18 cellular contexts compared by ENCODE assay signal in the genomic region with DNA sequence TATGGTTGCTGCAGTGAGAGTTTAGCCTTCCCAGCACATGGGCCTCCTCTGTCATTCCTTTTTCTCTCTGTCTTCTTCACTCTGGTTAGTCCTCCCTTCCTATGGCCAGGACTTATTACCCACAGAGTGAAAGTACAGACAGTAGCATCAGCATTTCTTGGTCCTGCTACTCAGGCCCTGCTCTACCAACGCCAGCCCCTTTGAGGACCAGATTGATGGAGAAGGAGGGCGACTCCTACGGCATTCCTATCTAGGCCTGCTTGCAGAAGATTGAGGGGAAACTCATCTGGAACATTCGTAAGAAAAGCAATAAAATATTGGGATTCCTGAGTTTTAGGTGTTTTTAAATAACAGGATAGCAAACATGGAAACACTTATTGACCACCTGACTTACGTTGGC. TPM values are rescaled to one million over a fixed set of nuclear protein-coding genes. Genes with fewer than 3 reads are reported as not detected.
A peak's percentile ranks its signal among the peaks of the same experiment; 100 is the strongest.
DNase-seq lines count a peak whose midpoint lies in the region; ATAC-seq and TF ChIP-seq lines count a peak whose summit lies in the region.
"Had no signal": no experiment of that assay in that cellular context is flagged by ENCODE, and none has a peak within 500 bp of the region (broad histone marks: within the 10 kb centered on the region; RNA-seq: fewer than 3 reads in every experiment).

No MANE protein-coding gene starts in this region.

- H3K27ac ChIP-seq in BLaER1 (peak overlapping the region; percentile 89), DND-41 (ENCODE audit: low read length) (peak overlapping the region; percentile 97)
- H3K27ac ChIP-seq: KMS-11 had no signal

- peaks cover 45% of the 10 kb centered on the region for H3K36me3 ChIP-seq in BLaER1
- peaks cover 29% of the 10 kb centered on the region for H3K36me3 ChIP-seq in DND-41 (ENCODE audit: insufficient read depth, low read length)
- H3K36me3 ChIP-seq: ascending aorta, pancreas had no signal

- H3K27me3 Mint-ChIP-seq in activated T-helper 1 cell treated with anti-CD3 and anti-CD28 coated beads, Interleukin-12 subunit alpha, Interleukin-12 subunit beta, Interleukin-2, Interleukin-4 antibody, amounts not matched to agents 30 ng/mL and 10 ng/mL and 1 ng/mL, durations not matched to agents 14 hours and 24 hours and 36 hours (ENCODE audit: insufficient read depth) = no peaks in the 10 kb centered on the region
- H3K27me3 Mint-ChIP-seq in mesothelial cell of epicardium (ENCODE audit: low read depth) = peaks cover 6% of the 10 kb centered on the region

- intact Hi-C loops in activated T-helper 1 cell treated with anti-CD3 and anti-CD28 coated beads, Interleukin-12 subunit alpha, Interleukin-12 subunit beta, Interleukin-2, Interleukin-4 antibody, amounts not matched to agents 30 ng/mL and 10 ng/mL and 1 ng/mL, durations not matched to agents 14 hours and 24 hours and 36 hours (cut with micrococcal nuclease) = no loop called here

- H3K9me3 ChIP-seq in BLaER1 (0 out of 2 replicates have a peak, but pooled peaks cover under 1% of the 10 kb centered on the region), DND-41 (ENCODE audit: insufficient read depth, low read length, severe bottlenecking) (no peaks in the 10 kb centered on the region)
- H3K9me3 ChIP-seq: ascending aorta, pancreas had no signal

- H3K27ac Mint-ChIP-seq in activated T-helper 1 cell treated with anti-CD3 and anti-CD28 coated beads, Interleukin-12 subunit alpha, Interleukin-12 subunit beta, Interleukin-2, Interleukin-4 antibody, amounts not matched to agents 30 ng/mL and 10 ng/mL and 1 ng/mL, durations not matched to agents 14 hours and 24 hours and 36 hours = peak overlapping the region; percentile 49
- peak overlapping the region; percentile 41 for H3K27ac Mint-ChIP-seq in mesothelial cell of epicardium

- TF ChIP-seq CTCF in DND-41 (IDR thresholded peaks at IDR 0.05; ENCODE audit: borderline replicate concordance, extremely low read depth, low read length, poor library complexity, severe bottlenecking) (no peak), mesothelial cell of epicardium (IDR thresholded peaks at IDR 0.05; ENCODE audit: unreplicated experiment) (no peak)

- DNase-seq in DND-41 (no peak), mesothelial cell of epicardium (ENCODE audit: low spot score in 2 of 2, unreplicated experiment in 2 of 2) (no peak), cerebellar cortex (ENCODE audit: low spot score) (no peak), SIG-M5 treated with dmso at 0.1 percent for 504 hours (lab: John Stamatoyannopoulos, UW; ENCODE audit: unreplicated experiment) (no peak), GF-D8 (lab: John Stamatoyannopoulos, UW) (no peak)
- DNase-seq in activated T-helper 1 cell treated with anti-CD3 and anti-CD28 coated beads, Interleukin-12 subunit alpha, Interleukin-12 subunit beta, Interleukin-2, Interleukin-4 antibody, amounts not matched to agents 30 ng/mL and 10 ng/mL and 1 ng/mL, durations not matched to agents 14 hours and 24 hours and 36 hours (ENCODE audit: low spot score) = no peak
- DNase-seq: activated CD4-positive, alpha-beta T cell treated with anti-CD3 and anti-CD28 coated beads for 48 hours; islet precursor cell; NCI-H446; pancreas; SHP77 treated with DMSO at 0.1 percent for 48 hours; T1000 had no signal

- peaks cover 50% of the 10 kb centered on the region for H3K36me3 Mint-ChIP-seq in activated T-helper 1 cell treated with anti-CD3 and anti-CD28 coated beads, Interleukin-12 subunit alpha, Interleukin-12 subunit beta, Interleukin-2, Interleukin-4 antibody, amounts not matched to agents 30 ng/mL and 10 ng/mL and 1 ng/mL, durations not matched to agents 14 hours and 24 hours and 36 hours (ENCODE audit: low read depth)
- H3K36me3 Mint-ChIP-seq in mesothelial cell of epicardium = no peaks in the 10 kb centered on the region

- H3K9me3 Mint-ChIP-seq in activated T-helper 1 cell treated with anti-CD3 and anti-CD28 coated beads, Interleukin-12 subunit alpha, Interleukin-12 subunit beta, Interleukin-2, Interleukin-4 antibody, amounts not matched to agents 30 ng/mL and 10 ng/mL and 1 ng/mL, durations not matched to agents 14 hours and 24 hours and 36 hours = no peaks in the 10 kb centered on the region
- no peaks in the 10 kb centered on the region for H3K9me3 Mint-ChIP-seq in mesothelial cell of epicardium

- H3K4me3 Mint-ChIP-seq in activated T-helper 1 cell treated with anti-CD3 and anti-CD28 coated beads, Interleukin-12 subunit alpha, Interleukin-12 subunit beta, Interleukin-2, Interleukin-4 antibody, amounts not matched to agents 30 ng/mL and 10 ng/mL and 1 ng/mL, durations not matched to agents 14 hours and 24 hours and 36 hours = no peak overlapping the region
- H3K4me3 Mint-ChIP-seq in mesothelial cell of epicardium = no peak overlapping the region

- H3K27me3 ChIP-seq in BLaER1 = no peaks in the 10 kb centered on the region
- H3K27me3 ChIP-seq in DND-41 (ENCODE audit: insufficient read depth, low read length, poor library complexity) = no peaks in the 10 kb centered on the region
- H3K27me3 ChIP-seq: ascending aorta, pancreas had no signal

- no peak overlapping the region for H2AFZ ChIP-seq in DND-41 (ENCODE audit: low read depth, low read length)

- H3K4me3 ChIP-seq in BLaER1 (no peak overlapping the region), DND-41 (ENCODE audit: low read depth in 1 of 2, low read length in 2 of 2) (no peak overlapping the region)
- H3K4me3 ChIP-seq: ascending aorta, pancreas had no signal

- H4K20me1 ChIP-seq in BLaER1 = no peaks in the 10 kb centered on the region
- no peaks in the 10 kb centered on the region for H4K20me1 ChIP-seq in DND-41 (ENCODE audit: insufficient read depth, low read length)

- H3K4me1 Mint-ChIP-seq in activated T-helper 1 cell treated with anti-CD3 and anti-CD28 coated beads, Interleukin-12 subunit alpha, Interleukin-12 subunit beta, Interleukin-2, Interleukin-4 antibody, amounts not matched to agents 30 ng/mL and 10 ng/mL and 1 ng/mL, durations not matched to agents 14 hours and 24 hours and 36 hours (ENCODE audit: low read depth) = peaks cover 67% of the 10 kb centered on the region
- peaks cover 26% of the 10 kb centered on the region for H3K4me1 Mint-ChIP-seq in mesothelial cell of epicardium

- H3K9ac ChIP-seq in BLaER1 (peak overlapping the region; percentile 74), DND-41 (ENCODE audit: low read depth, low read length) (peak overlapping the region; percentile 55)
- H3K9ac ChIP-seq: KMS-11 had no signal

- ATAC-seq in DND-41 (ENCODE audit: insufficient read depth, low read depth) (no peak), HG03196 (IDR thresholded peaks at IDR 0.05; ENCODE audit: unreplicated experiment) (no peak)
- ATAC-seq: pancreas had no signal

- H3K4me2 ChIP-seq in BLaER1 = peak overlapping the region; percentile 83
- H3K4me2 ChIP-seq in DND-41 (ENCODE audit: insufficient read depth, low read length) = no peak overlapping the region
- H3K4me2 ChIP-seq: KMS-11 had no signal

- H3K79me2 ChIP-seq in DND-41 (ENCODE audit: insufficient read depth, low read length) = no peaks in the 10 kb centered on the region

- H3K4me1 ChIP-seq in BLaER1 (peaks cover 66% of the 10 kb centered on the region), DND-41 (ENCODE audit: insufficient read depth, low read length) (peaks cover 67% of the 10 kb centered on the region)

RNA-seq across cellular contexts. Expression of a gene that starts 43.5 kb away (rescaled TPM):
- total RNA-seq in activated T-helper 1 cell treated with anti-CD3 and anti-CD28 coated beads, Interleukin-12 subunit alpha, Interleukin-12 subunit beta, Interleukin-2, Interleukin-4 antibody, amounts not matched to agents 30 ng/mL and 10 ng/mL and 1 ng/mL, durations not matched to agents 14 hours and 24 hours and 36 hours = not detected in 2 replicates
- 0.13 TPM in 1 of 3 replicates, not detected in the others for total RNA-seq in mesothelial cell of epicardium
- total RNA-seq: ascending aorta, mononuclear cell, pancreas, subcutaneous adipose tissue had no signal
